ENCODE assay signal across 9 cellular contexts in genomic region chr16:88700636-88701482, GRCh38.
DNase-seq lines count a peak whose midpoint lies in the region; ATAC-seq lines count a peak whose summit lies in the region.
"Had no signal": no experiment of that assay in that cellular context is flagged by ENCODE, and none has a peak within 500 bp of the region (broad histone marks: within the 10 kb centered on the region; RNA-seq: fewer than 3 reads in every experiment).

No MANE protein-coding gene starts in this region.

- ATAC-seq in GM18517 (IDR thresholded peaks at IDR 0.05; ENCODE audit: unreplicated experiment), result peak; percentile 46
- ATAC-seq in HG03064 (IDR thresholded peaks at IDR 0.05; ENCODE audit: low read depth, unreplicated experiment), result peak; percentile 58
- no peak for ATAC-seq in GM18858 (IDR thresholded peaks at IDR 0.05; ENCODE audit: unreplicated experiment)

- no peaks in the 10 kb centered on the region for H3K36me3 Mint-ChIP-seq in activated naive CD8-positive, alpha-beta T cell
- H3K36me3 Mint-ChIP-seq: brain had no signal

- DNase-seq in SKM-1 (lab: John Stamatoyannopoulos, UW; ENCODE audit: unreplicated experiment) (peak; percentile 93), hepatic stellate cell (ENCODE audit: low spot score) (peak; percentile 92), NCI-H82 (lab: John Stamatoyannopoulos, UW) (no peak)
- DNase-seq in stimulated activated CD4-positive, alpha-beta T cell treated with anti-CD3 and anti-CD28 coated beads, Interleukin-1b, Interleukin-23, amount 100 ng/mL, for 4 hours (ENCODE audit: low read depth in 2 of 2), result peak; percentile 89 to 92

- peak overlapping the region; percentile 94 for H3K27ac Mint-ChIP-seq in activated naive CD8-positive, alpha-beta T cell
- H3K27ac Mint-ChIP-seq: brain had no signal

- H3K27me3 Mint-ChIP-seq in activated naive CD8-positive, alpha-beta T cell, result no peaks in the 10 kb centered on the region
- H3K27me3 Mint-ChIP-seq: brain had no signal

- peak overlapping the region; percentile 94 for H3K4me3 Mint-ChIP-seq in activated naive CD8-positive, alpha-beta T cell
- H3K4me3 Mint-ChIP-seq: brain had no signal

- H3K4me1 Mint-ChIP-seq in activated naive CD8-positive, alpha-beta T cell (ENCODE audit: low read depth), result peaks cover 54% of the 10 kb centered on the region

- no peaks in the 10 kb centered on the region for H3K9me3 Mint-ChIP-seq in activated naive CD8-positive, alpha-beta T cell (ENCODE audit: low read depth)
- H3K9me3 Mint-ChIP-seq: brain had no signal
